Comparison of ENCODE assay signal across 1 cellular context in genomic region chr22:39094717-39095389, GRCh38.
TF ChIP-seq lines count a peak whose summit lies in the region.

No MANE protein-coding gene starts in this region.

TF ChIP-seq in GM23338, 12 proteins besides CTCF, POLR2A, EP300 and RAD21 (continued from another document):
- TF ChIP-seq ZNF462 (CRISPR knock-in tag; IDR thresholded peaks at IDR 0.05): no peak
- TF ChIP-seq STAT1 (IDR thresholded peaks at IDR 0.05; ENCODE audit: unreplicated experiment): no peak
- TF ChIP-seq CREB1 (CRISPR knock-in tag; IDR thresholded peaks at IDR 0.05; ENCODE audit: low read depth): no peak
- TF ChIP-seq ZNF114 (CRISPR knock-in tag; IDR thresholded peaks at IDR 0.05): no peak
- TF ChIP-seq ETS1 (IDR thresholded peaks at IDR 0.05): no peak
- TF ChIP-seq NANOG (IDR thresholded peaks at IDR 0.05; ENCODE audit: borderline replicate concordance): no peak
